ENCODE assay signal across 20 cellular contexts in the genomic region with DNA sequence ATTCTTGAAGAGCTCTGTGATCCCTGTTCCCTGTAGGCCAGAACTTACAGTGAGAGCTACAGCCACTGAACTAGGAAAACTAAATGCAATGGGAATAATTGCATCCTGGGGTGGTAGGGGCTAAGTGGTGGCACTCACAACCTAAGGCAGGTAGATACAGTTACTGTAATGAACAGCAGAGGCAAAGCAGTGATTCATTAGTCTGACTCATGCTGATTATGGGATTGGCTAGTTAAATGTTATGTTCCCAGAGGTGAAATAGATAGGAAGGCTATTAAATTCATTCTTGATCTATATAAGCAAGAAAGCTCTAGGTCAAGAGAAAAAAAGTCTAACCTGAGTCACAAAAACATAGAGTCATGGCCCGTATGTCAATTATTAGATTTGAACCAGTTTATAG.
"Had no signal": no experiment of that assay in that cellular context is flagged by ENCODE, and none has a peak within 500 bp of the region (broad histone marks: within the 10 kb centered on the region; RNA-seq: fewer than 3 reads in every experiment).

No MANE protein-coding gene starts in this region.

- DNase-seq: dermis blood vessel endothelial cell; erythroblast; foreskin melanocyte; head of caudate nucleus; hippocampal formation; kidney glomerular epithelial cell; mucosa of descending colon; naive thymus-derived CD8-positive, alpha-beta T cell; stimulated activated CD4-positive, alpha-beta T cell treated with anti-CD3 and anti-CD28 coated beads, Interleukin-2, amount 100 ng/mL, for 24 hours; stimulated activated CD4-positive, alpha-beta T cell treated with anti-CD3 and anti-CD28 coated beads, Interleukin-4, amount 100 ng/mL, for 4 hours; stimulated activated naive B cell treated with anti-CD40 and anti-IgM and Interleukin-4, amounts not matched to agents 10 μg/mL and 1 μg/mL and 100 μg/mL, for 72 hours; stimulated activated naive CD8-positive, alpha-beta T cell treated with anti-CD3 and anti-CD28 coated beads, Interleukin-15, amount 100 ng/mL, for 72 hours; testis; upper lobe of right lung had no signal

- H3K36me3 ChIP-seq: neutrophil, tibial nerve, upper lobe of right lung, vagina had no signal

- H3K4me1 ChIP-seq: tibial nerve, upper lobe of right lung, vagina had no signal

- H3K27ac ChIP-seq: neutrophil, testis, tibial nerve, upper lobe of right lung, vagina had no signal

- H3K9me3 ChIP-seq: mucosa of descending colon, neutrophil, testis, tibial nerve, upper lobe of right lung, vagina had no signal

- ATAC-seq: left lobe of liver; mucosa of descending colon; naive thymus-derived CD8-positive, alpha-beta T cell; sciatic nerve; stimulated activated naive B cell treated with anti-CD40 and anti-IgM and Interleukin-4, amounts not matched to agents 10 μg/mL and 1 μg/mL and 100 μg/mL, for 72 hours; stimulated activated naive CD8-positive, alpha-beta T cell treated with anti-CD3 and anti-CD28 coated beads, Interleukin-15, amount 100 ng/mL, for 72 hours; upper lobe of right lung had no signal

- H3K27me3 ChIP-seq: neutrophil, testis, tibial nerve, upper lobe of right lung, vagina had no signal

- H3K4me3 ChIP-seq: mucosa of descending colon, testis, tibial nerve, upper lobe of right lung, vagina had no signal

- FAIRE-seq: islet of Langerhans had no signal
